Comparison of ENCODE assay signal across 1 cellular context in genomic region chr14:71400821-71401447, GRCh38.
TF ChIP-seq lines count a peak whose summit lies in the region.

No MANE protein-coding gene starts in this region.

TF ChIP-seq in GM12878, 131 proteins besides CTCF, POLR2A, EP300 and RAD21 (continued from another document):
- TF ChIP-seq PKNOX1 (IDR thresholded peaks at IDR 0.05) = 0 out of 2 replicates have a peak, but pooled peaks have one; percentile 7
- peak; percentile 29; the same call in 1 of the 2 replicates for TF ChIP-seq ATF7 (IDR thresholded peaks at IDR 0.05; ENCODE audit: low read depth)
- TF ChIP-seq RELB (IDR thresholded peaks at IDR 0.05; ENCODE audit: low read depth) = peak; percentile 55; the same call in 1 of the 2 replicates
- TF ChIP-seq ETV6 (conservative IDR thresholded peaks at IDR 0.05 in 1 of 2, IDR thresholded peaks at IDR 0.05 in 1 of 2; ENCODE audit: borderline replicate concordance in 1 of 2, low read depth in 1 of 2) = peak in 1 of 2 experiments; percentile 24; a peak in 1 of 4 replicates
- peak; percentile 66; the same call in 1 of the 2 replicates for TF ChIP-seq POLR2AphosphoS5 (IDR thresholded peaks at IDR 0.05; ENCODE audit: low read length)
- peak; percentile 66 for TF ChIP-seq RUNX3 (IDR thresholded peaks at IDR 0.05; ENCODE audit: low read length)
- TF ChIP-seq EED (IDR thresholded peaks at IDR 0.05; ENCODE audit: low read depth) = peak; percentile 40; the same call in 1 of the 2 replicates
- no peak for TF ChIP-seq RB1 (IDR thresholded peaks at IDR 0.05; ENCODE audit: borderline replicate concordance)
- peak; percentile 36; the same call in 1 of the 2 replicates for TF ChIP-seq ZNF687 (IDR thresholded peaks at IDR 0.05)
- no peak for TF ChIP-seq IRF3 (IDR thresholded peaks at IDR 0.05)
